In the genomic region with DNA sequence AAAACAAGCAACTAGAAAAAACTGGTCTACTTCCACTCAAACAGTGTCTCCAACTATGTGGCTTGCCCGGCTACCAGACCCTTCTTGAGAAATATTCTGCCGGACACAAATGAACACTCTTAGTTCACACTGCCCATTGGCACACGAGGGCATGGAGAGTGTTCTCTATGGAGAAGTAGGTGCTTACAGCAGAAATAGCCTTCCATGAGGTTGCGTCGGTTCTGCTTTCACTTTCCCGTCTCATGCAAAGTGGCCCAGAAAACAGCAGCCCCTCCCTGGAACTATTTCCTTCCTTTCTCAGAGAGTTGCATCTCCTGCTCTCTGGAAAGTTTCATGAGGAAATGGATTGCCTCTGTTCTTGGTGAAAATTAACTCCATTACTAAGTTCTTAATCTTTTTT, we compare ENCODE assay signal across 8 cellular contexts. TPM values are rescaled to one million over a fixed set of nuclear protein-coding genes. Genes with fewer than 3 reads are reported as not detected.
DNase-seq lines count a peak whose midpoint lies in the region; ATAC-seq and TF ChIP-seq lines count a peak whose summit lies in the region.

No MANE protein-coding gene starts in this region.

- no peaks in the 10 kb centered on the region for H3K9me3 Mint-ChIP-seq in T-helper 2 cell treated with Interferon-gamma antibody and Interleukin-4, amounts not matched to agents 5 μg/mL and 100 μg/mL, for 36 hours
- H3K9me3 Mint-ChIP-seq in natural killer cell, result no peaks in the 10 kb centered on the region

- TF ChIP-seq CTCF in epithelial cell of esophagus (IDR thresholded peaks at IDR 0.05; ENCODE audit: insufficient read depth, low read depth, low read length, missing control alignments), result no peak
- TF ChIP-seq CTCF in natural killer cell (IDR thresholded peaks at IDR 0.05), result no peak

- intact Hi-C loops in natural killer cell (cut with micrococcal nuclease), result loop anchor here (5.0 kb wide), 1 partner anchor 128 kb away; no protein-coding TSS in a partner anchor

- peak overlapping the region; percentile 72 for H3K27ac Mint-ChIP-seq in T-helper 2 cell treated with Interferon-gamma antibody and Interleukin-4, amounts not matched to agents 5 μg/mL and 100 μg/mL, for 36 hours
- peak overlapping the region; percentile 11 to 56 for H3K27ac Mint-ChIP-seq in natural killer cell

- peak; percentile 25 for DNase-seq in T-helper 2 cell treated with Interferon-gamma antibody and Interleukin-4, amounts not matched to agents 5 μg/mL and 100 μg/mL, for 36 hours (ENCODE audit: low spot score)
- peak; percentile 10 for DNase-seq in epithelial cell of esophagus (ENCODE audit: low read depth)
- no peak for DNase-seq in natural killer cell
- no peak for DNase-seq in activated gamma-delta T cell treated with Interleukin-2 at 50 U/mL for 16 hours
- DNase-seq in cerebellar cortex (ENCODE audit: low spot score), result no peak
- DNase-seq in COR-L47 (lab: John Stamatoyannopoulos, UW), result no peak

- H3K36me3 Mint-ChIP-seq in T-helper 2 cell treated with Interferon-gamma antibody and Interleukin-4, amounts not matched to agents 5 μg/mL and 100 μg/mL, for 36 hours (ENCODE audit: low read depth), result no peaks in the 10 kb centered on the region
- H3K36me3 Mint-ChIP-seq in natural killer cell, result no peaks in the 10 kb centered on the region

- peaks cover 2% of the 10 kb centered on the region for H3K27me3 Mint-ChIP-seq in T-helper 2 cell treated with Interferon-gamma antibody and Interleukin-4, amounts not matched to agents 5 μg/mL and 100 μg/mL, for 36 hours (ENCODE audit: low read depth)
- peaks cover 0 to 16% of the 10 kb centered on the region in 2 donors for H3K27me3 Mint-ChIP-seq in natural killer cell (ENCODE audit: low read depth in 2 of 2)

- peaks cover 34% of the 10 kb centered on the region for H3K4me1 Mint-ChIP-seq in T-helper 2 cell treated with Interferon-gamma antibody and Interleukin-4, amounts not matched to agents 5 μg/mL and 100 μg/mL, for 36 hours (ENCODE audit: low read depth)
- H3K4me1 Mint-ChIP-seq in natural killer cell, result peaks cover 5 to 28% of the 10 kb centered on the region in 2 donors

- H3K4me3 ChIP-seq in epithelial cell of esophagus (ENCODE audit: low read length), result no peak overlapping the region

- ATAC-seq in GM18502 (IDR thresholded peaks at IDR 0.05; ENCODE audit: poor library complexity, unreplicated experiment) (peak; percentile 59), HG02981 (IDR thresholded peaks at IDR 0.05; ENCODE audit: unreplicated experiment) (peak; percentile 68), natural killer cell (peak in 2 of 3 donors; percentile 78 to 85)

- H3K4me3 Mint-ChIP-seq in T-helper 2 cell treated with Interferon-gamma antibody and Interleukin-4, amounts not matched to agents 5 μg/mL and 100 μg/mL, for 36 hours, result peak overlapping the region; percentile 74
- peak overlapping the region; percentile 79 for H3K4me3 Mint-ChIP-seq in natural killer cell

RNA-seq across cellular contexts. Expression of a gene that starts 9.5 kb away (rescaled TPM):
- 1 to 10 TPM; 1.2 to 4.3 (median 3.6) TPM for total RNA-seq in natural killer cell

RNA-seq across cellular contexts. Expression of a gene that starts 50.5 kb away (rescaled TPM):
- total RNA-seq in natural killer cell, result 100 to 1,000 TPM; 653 to 886 (median 714) TPM

RNA-seq across cellular contexts. Expression of a gene that starts 54.5 kb away (rescaled TPM):
- 100 to 1,000 TPM in 1 of 3 donors, 10 to 100 TPM in 2; 43.1 to 135 (median 73.5) TPM for total RNA-seq in natural killer cell

RNA-seq across cellular contexts. Expression of a gene that starts 56.9 kb away (rescaled TPM):
- total RNA-seq in natural killer cell, result 100 to 1,000 TPM in 1 of 3 donors, 10 to 100 TPM in 2; 55.2 to 131 (median 77.1) TPM

Comparison
In these comparisons a context has a peak if more than half of its experiments do, and no peak if none do; other contexts are left out.
1. DNase-seq: peak in T-helper 2 cell treated with Interferon-gamma antibody and Interleukin-4, amounts not matched to agents 5 μg/mL and 100 μg/mL, for 36 hours (single experiment) and epithelial cell of esophagus (single experiment); none in natural killer cell (single experiment), activated gamma-delta T cell treated with Interleukin-2 at 50 U/mL for 16 hours (single experiment), cerebellar cortex (single experiment) and COR-L47 (single experiment).
2. Peak in every context shown above with its lines, with median percentiles within 50 percentile points of each other: ATAC-seq.